In genomic region chr14:67133595-67134441, GRCh38 we compare ENCODE assay signal across 22 cellular contexts. TPM values are rescaled to one million over a fixed set of nuclear protein-coding genes. Genes with fewer than 3 reads are reported as not detected.
A peak's percentile ranks its signal among the peaks of the same experiment; 100 is the strongest.
DNase-seq lines count a peak whose midpoint lies in the region; ATAC-seq and TF ChIP-seq lines count a peak whose summit lies in the region.
"Had no signal": no experiment of that assay in that cellular context is flagged by ENCODE, and none has a peak within 500 bp of the region (broad histone marks: within the 10 kb centered on the region; RNA-seq: fewer than 3 reads in every experiment).

No MANE protein-coding gene starts in this region.

- H3K4me3 ChIP-seq in astrocyte of the spinal cord (ENCODE audit: low read depth, low read length) = no peak overlapping the region
- H3K4me3 ChIP-seq: SK-N-MC had no signal

- peak; percentile 64 to 67 for ATAC-seq in activated CD4-positive, CD25-positive, alpha-beta regulatory T cell treated with anti-CD3 and anti-CD28 coated beads, Interleukin-2, amount 50 U/mL, for 24 hours
- no peak for ATAC-seq in HG03196 (IDR thresholded peaks at IDR 0.05; ENCODE audit: unreplicated experiment)
- ATAC-seq: natural killer cell treated with Interleukin-12 subunit alpha and Interleukin-12 subunit beta and Interleukin-15 and Interleukin-18, amount 100 ng/mL, for 72 hours; Panc1 had no signal

- peak; percentile 5 for TF ChIP-seq CTCF in astrocyte of the spinal cord (IDR thresholded peaks at IDR 0.05; ENCODE audit: low read depth, low read length)

- DNase-seq in activated CD4-positive, CD25-positive, alpha-beta regulatory T cell treated with anti-CD3 and anti-CD28 coated beads, Interleukin-2, amount 50 U/mL, for 72 hours = no peak
- peak; percentile 15 for DNase-seq in LHCN-M2 (ENCODE audit: low read depth)
- peak; percentile 32 for DNase-seq in astrocyte of the spinal cord (ENCODE audit: low read depth, low spot score)
- peak; percentile 9 for DNase-seq in myocyte (ENCODE audit: low read depth)
- DNase-seq in HK-2 (ENCODE audit: unreplicated experiment) = no peak
- no peak for DNase-seq in NCI-H2227 treated with DMSO at 0.1 percent for 48 hours (lab: John Stamatoyannopoulos, UW)
- DNase-seq: activated CD8-positive, alpha-beta memory T cell treated with anti-CD3 and anti-CD28 coated beads, Interleukin-2, amount 50 U/mL, for 48 hours; amniotic stem cell; Calu3; caudate nucleus; effector CD8-positive, alpha-beta T cell; hypothalamus; kidney glomerular epithelial cell; NCI-H1436; NCI-H2171; NCI-H774 had no signal

- in situ Hi-C loops in astrocyte of the spinal cord (cut with HindIII; ENCODE audit: low sequenced_read_pairs) = no loop called here

RNA-seq across cellular contexts. Expression of gene GARIN2, which starts 55.4 kb away (rescaled TPM):
- not detected in 2 replicates for total RNA-seq in LHCN-M2 (2014; rRNA removed)
- not detected for polyA plus RNA-seq in LHCN-M2 (2012)
- not detected in 2 replicates for total RNA-seq in myocyte
- polyA plus RNA-seq in myocyte (2012) = not detected
- total RNA-seq: natural killer cell treated with Interleukin-12 subunit alpha and Interleukin-12 subunit beta and Interleukin-15 and Interleukin-18, amount 100 ng/mL, for 72 hours had no signal
- polyA plus RNA-seq: BJ had no signal

Comparison
In these comparisons a context has a peak if more than half of its experiments do, and no peak if none do; other contexts are left out.
1. DNase-seq: peak in LHCN-M2 (single experiment), astrocyte of the spinal cord (single experiment) and myocyte (single experiment); none in activated CD4-positive, CD25-positive, alpha-beta regulatory T cell treated with anti-CD3 and anti-CD28 coated beads, Interleukin-2, amount 50 U/mL, for 72 hours (single experiment), HK-2 (single experiment) and NCI-H2227 treated with DMSO at 0.1 percent for 48 hours (single experiment).